19 cellular contexts compared by ENCODE assay signal in genomic region chr2:728165-728564, GRCh38. TPM values are rescaled to one million over a fixed set of nuclear protein-coding genes. Genes with fewer than 3 reads are reported as not detected.
DNase-seq lines count a peak whose midpoint lies in the region; ATAC-seq, FAIRE-seq and TF ChIP-seq lines count a peak whose summit lies in the region.
"Had no signal": no experiment of that assay in that cellular context is flagged by ENCODE, and none has a peak within 500 bp of the region (broad histone marks: within the 10 kb centered on the region; RNA-seq: fewer than 3 reads in every experiment).

No MANE protein-coding gene starts in this region.

- H4K20me1 ChIP-seq in HepG2 (ENCODE audit: insufficient read depth, low read length) (no peaks in the 10 kb centered on the region), MM.1S (ENCODE audit: insufficient read depth, low read length) (no peaks in the 10 kb centered on the region)
- H4K20me1 ChIP-seq: BLaER1 had no signal

- BruUV-seq in HepG2 (replicated peaks; lab: Mats Ljungman, UMichigan) = no TSS peak

- H3K36me3 ChIP-seq in HepG2 (replicated peaks in 1 of 2; ENCODE audit: control insufficient read depth in 1 of 2, insufficient read depth in 2 of 2, low read length in 2 of 2) (no peaks in the 10 kb centered on the region), right lobe of liver (no peaks in the 10 kb centered on the region), MM.1S (replicated peaks; ENCODE audit: insufficient read depth, low read length) (no peaks in the 10 kb centered on the region), iPS-20b (ENCODE audit: insufficient read depth, low read depth, low read length) (no peaks in the 10 kb centered on the region)
- H3K36me3 ChIP-seq: BLaER1 had no signal

- H3K36me3 Mint-ChIP-seq in stimulated activated effector memory CD8-positive, alpha-beta T cell treated with anti-CD3 and anti-CD28 coated beads, Interleukin-12 subunit alpha, Interleukin-12 subunit beta, amount 100 ng/mL, for 72 hours = no peaks in the 10 kb centered on the region
- H3K36me3 Mint-ChIP-seq: CD8-positive, alpha-beta memory T cell had no signal

- peaks cover 0 to 24% of the 10 kb centered on the region in 2 experiments; a peak in 3 of 5 replicates for H3K27me3 ChIP-seq in HepG2 (ENCODE audit: control insufficient read depth in 1 of 2, insufficient read depth in 2 of 2, low read length in 2 of 2)
- H3K27me3 ChIP-seq in right lobe of liver = no peaks in the 10 kb centered on the region
- peaks cover 12% of the 10 kb centered on the region for H3K27me3 ChIP-seq in MM.1S (replicated peaks; ENCODE audit: insufficient read depth, low read length)
- H3K27me3 ChIP-seq in iPS-20b (ENCODE audit: insufficient read depth, low read length) = no peaks in the 10 kb centered on the region
- H3K27me3 ChIP-seq: BLaER1 had no signal

- TF ChIP-seq RAD21 in HepG2 (CRISPR knock-in tag; IDR thresholded peaks at IDR 0.05) = no peak

- POLR2A ChIA-PET in HepG2 (lab: Yijun Ruan, JAX) = no interaction called here

- H3F3A ChIP-seq in MM.1S (ENCODE audit: insufficient read depth, low read length) = peaks cover 4% of the 10 kb centered on the region; the same call in 1 of the 2 replicates

- no peaks in the 10 kb centered on the region for H3K79me2 ChIP-seq in HepG2 (ENCODE audit: insufficient read depth, low read length)
- no peaks in the 10 kb centered on the region for H3K79me2 ChIP-seq in MM.1S (ENCODE audit: low read length)

- no peak for ATAC-seq in HepG2
- no peak for ATAC-seq in right lobe of liver
- peak; percentile 21 for ATAC-seq in stimulated activated effector memory CD8-positive, alpha-beta T cell treated with anti-CD3 and anti-CD28 coated beads, Interleukin-12 subunit alpha, Interleukin-12 subunit beta, amount 100 ng/mL, for 72 hours
- no peak for ATAC-seq in HG02981 (IDR thresholded peaks at IDR 0.05; ENCODE audit: unreplicated experiment)

- H3K9me2 ChIP-seq in MM.1S (replicated peaks; ENCODE audit: insufficient read depth, low read length) = no peaks in the 10 kb centered on the region

- no peak overlapping the region for H3K4me3 Mint-ChIP-seq in stimulated activated effector memory CD8-positive, alpha-beta T cell treated with anti-CD3 and anti-CD28 coated beads, Interleukin-12 subunit alpha, Interleukin-12 subunit beta, amount 100 ng/mL, for 72 hours
- H3K4me3 Mint-ChIP-seq: CD8-positive, alpha-beta memory T cell; HFFc6 had no signal

- TF ChIP-seq POLR2A in HepG2 (IDR thresholded peaks at IDR 0.05; ENCODE audit: insufficient read depth in 1 of 2, low read depth in 2 of 2, low read length in 2 of 2) (no peak), right lobe of liver (IDR thresholded peaks at IDR 0.05) (no peak)

- DNase-seq in HepG2 (ENCODE audit: low spot score) (no peak), right lobe of liver (no peak), MM.1S (no peak), DMS 273 (lab: John Stamatoyannopoulos, UW; ENCODE audit: unreplicated experiment) (no peak), posterior cingulate gyrus (no peak)
- DNase-seq in stimulated activated effector memory CD8-positive, alpha-beta T cell treated with anti-CD3 and anti-CD28 coated beads, Interleukin-12 subunit alpha, Interleukin-12 subunit beta, amount 100 ng/mL, for 72 hours (ENCODE audit: low spot score in 2 of 2) = no peak
- DNase-seq: 8988T; AML-193; Caco-2; CD8-positive, alpha-beta memory T cell; DMS53; H7; HFFc6; IMR-90 had no signal

- no peak overlapping the region for H3K27ac ChIP-seq in HepG2 (ENCODE audit: extremely low read length, insufficient read depth, low read length)
- H3K27ac ChIP-seq in right lobe of liver = no peak overlapping the region
- H3K27ac ChIP-seq in MM.1S (ENCODE audit: low read length) = no peak overlapping the region
- H3K27ac ChIP-seq in iPS-20b (ENCODE audit: low read length) = peak overlapping the region; percentile 87
- H3K27ac ChIP-seq: BLaER1, HL-60 had no signal

- H3K4me2 ChIP-seq in HepG2 (ENCODE audit: low read depth, low read length) (no peak overlapping the region), MM.1S (ENCODE audit: low read depth, low read length) (peak overlapping the region; percentile 60; the same call in 1 of the 2 replicates)

- CTCF ChIA-PET in HepG2 (lab: Yijun Ruan, JAX; ENCODE audit: low intra/inter-chr PET ratio, low total read pairs) = no interaction called here

- H2AFZ ChIP-seq in HepG2 (ENCODE audit: low read length) = no peak overlapping the region
- no peak overlapping the region for H2AFZ ChIP-seq in MM.1S (ENCODE audit: low read length)

- no peak for FAIRE-seq in HepG2 (lab: Jason Lieb, UNC)
- FAIRE-seq: GM18507 had no signal

- no peaks in the 10 kb centered on the region for H3K9me3 ChIP-seq in HepG2 (ENCODE audit: low read length)
- no peaks in the 10 kb centered on the region for H3K9me3 ChIP-seq in right lobe of liver
- H3K9me3 ChIP-seq in MM.1S (replicated peaks; ENCODE audit: insufficient read depth, low read length) = no peaks in the 10 kb centered on the region
- no peaks in the 10 kb centered on the region for H3K9me3 ChIP-seq in iPS-20b (ENCODE audit: insufficient read depth, low read depth, low read length)
- H3K9me3 ChIP-seq: BLaER1, Caco-2 had no signal

- peaks cover 10% of the 10 kb centered on the region for H3K4me1 Mint-ChIP-seq in stimulated activated effector memory CD8-positive, alpha-beta T cell treated with anti-CD3 and anti-CD28 coated beads, Interleukin-12 subunit alpha, Interleukin-12 subunit beta, amount 100 ng/mL, for 72 hours

- 0% methylated on average over 1 of the region's 1 CpG for WGBS in HepG2 (ENCODE audit: low lambda C conversion rate)
- WGBS in right lobe of liver (ENCODE audit: insufficient coverage, low coverage, low lambda C conversion rate, missing lambda C conversion rate) = 83% methylated on average over 1 of the region's 1 CpG

- H3K4me3 ChIP-seq in HepG2 (replicated peaks in 1 of 3; ENCODE audit: insufficient read depth in 1 of 3, low read depth in 2 of 3, low read length in 3 of 3) (no peak overlapping the region), right lobe of liver (no peak overlapping the region), MM.1S (ENCODE audit: low read length) (no peak overlapping the region), iPS-20b (ENCODE audit: low read length) (no peak overlapping the region)
- H3K4me3 ChIP-seq: BLaER1 had no signal

- H3K9me3 Mint-ChIP-seq in stimulated activated effector memory CD8-positive, alpha-beta T cell treated with anti-CD3 and anti-CD28 coated beads, Interleukin-12 subunit alpha, Interleukin-12 subunit beta, amount 100 ng/mL, for 72 hours = no peaks in the 10 kb centered on the region
- H3K9me3 Mint-ChIP-seq: CD8-positive, alpha-beta memory T cell; HFFc6 had no signal

- H3K4me1 ChIP-seq in HepG2 (ENCODE audit: insufficient read depth, low read length) = no peaks in the 10 kb centered on the region
- no peaks in the 10 kb centered on the region for H3K4me1 ChIP-seq in right lobe of liver
- H3K4me1 ChIP-seq in MM.1S (ENCODE audit: low read length) = peaks cover 19% of the 10 kb centered on the region
- H3K4me1 ChIP-seq in iPS-20b (ENCODE audit: insufficient read depth, low read length) = peaks cover 28% of the 10 kb centered on the region
- H3K4me1 ChIP-seq: Caco-2 had no signal

- TF ChIP-seq CTCF in HepG2 (CRISPR knock-in tag; IDR thresholded peaks at IDR 0.05) (no peak), right lobe of liver (IDR thresholded peaks at IDR 0.05) (no peak), MM.1S (IDR thresholded peaks at IDR 0.05; ENCODE audit: low read length) (no peak)

- in situ Hi-C loops in HepG2 (cut with HindIII; ENCODE audit: extremely low pct_ligation_motif_present, low pct_unique_long_range_greater_than_20kb) = no loop called here

- H3K27ac Mint-ChIP-seq in stimulated activated effector memory CD8-positive, alpha-beta T cell treated with anti-CD3 and anti-CD28 coated beads, Interleukin-12 subunit alpha, Interleukin-12 subunit beta, amount 100 ng/mL, for 72 hours = no peak overlapping the region
- H3K27ac Mint-ChIP-seq: CD8-positive, alpha-beta memory T cell; HFFc6 had no signal

- TF ChIP-seq EP300 in HepG2 (IDR thresholded peaks at IDR 0.05; ENCODE audit: low read depth in 2 of 2, low read length in 2 of 2) = no peak
- no peak for TF ChIP-seq EP300 in HepG2 (CRISPR knock-in tag; IDR thresholded peaks at IDR 0.05; ENCODE audit: borderline replicate concordance)

- intact Hi-C loops in HepG2 (cut with micrococcal nuclease; ENCODE audit: unreplicated experiment) (no loop called here), right lobe of liver (cut with DNase I) (no loop called here), posterior cingulate gyrus (cut with DNase I) (no loop called here)

- H3K9ac ChIP-seq in HepG2 (ENCODE audit: insufficient read depth, low read depth, low read length) (no peak overlapping the region), MM.1S (ENCODE audit: low read length) (no peak overlapping the region), iPS-20b (ENCODE audit: low read depth, low read length) (no peak overlapping the region)
- H3K9ac ChIP-seq: BLaER1 had no signal

TF ChIP-seq in HepG2, 621 proteins besides CTCF, POLR2A, EP300 and RAD21 (continues in another document):
- TF ChIP-seq BHLHE40 (IDR thresholded peaks at IDR 0.05; ENCODE audit: low read length) = no peak

RNA-seq across cellular contexts. Expression of gene TMEM18, which starts 51.0 kb away (rescaled TPM):
- total RNA-seq in HepG2 (2016; rRNA removed; fragmentation: Illumina TruSeq; extraction: Trizol) (39.7 and 45.9 TPM in 2 replicates), right lobe of liver (10 to 100 TPM in 2 of 6 experiments, 1 to 10 TPM in 4; 4.2 to 11.4 (median 7.0) TPM)
- 26.8 and 30.8 TPM in 2 replicates for total RNA-seq in HepG2 (2016; cell fraction: cytosol; rRNA removed; fragmentation: Illumina TruSeq; extraction: Trizol; ENCODE audit: low read depth)
- total RNA-seq in HepG2 (2016; cell fraction: insoluble cytoplasmic fraction; rRNA removed; fragmentation: Illumina TruSeq; extraction: Trizol) = 36.9 and 47.1 TPM in 2 replicates
- total RNA-seq in HepG2 (2016; cell fraction: membrane; rRNA removed; fragmentation: Illumina TruSeq; extraction: Trizol) = 43.7 and 45.0 TPM in 2 replicates
- total RNA-seq in HepG2 (2016; cell fraction: nucleus; rRNA removed; fragmentation: Illumina TruSeq; extraction: Trizol) = 27.3 and 30.5 TPM in 2 replicates
- 32.1 and 49.4 TPM in 2 replicates for polyA plus RNA-seq in HepG2 (2011; rRNA removed)
- 33.5 and 39.5 TPM in 2 replicates for polyA plus RNA-seq in HepG2 (2011; cell fraction: cytosol; rRNA removed)
- 29.6 and 38.2 TPM in 2 replicates for polyA plus RNA-seq in HepG2 (2011; cell fraction: nucleus; rRNA removed)
- 36.5 and 48.1 TPM in 2 replicates for polyA plus RNA-seq in HepG2 (2012)
- polyA plus RNA-seq in HepG2 (2016; cell fraction: cytosol; fragmentation: Illumina TruSeq; extraction: Trizol; ENCODE audit: low read depth) = 37.2 and 42.5 TPM in 2 replicates
- polyA plus RNA-seq in HepG2 (2016; cell fraction: insoluble cytoplasmic fraction; fragmentation: Illumina TruSeq; extraction: Trizol; ENCODE audit: low read depth) = 36.2 and 38.9 TPM in 2 replicates
- polyA plus RNA-seq in HepG2 (2016; cell fraction: membrane; fragmentation: Illumina TruSeq; extraction: Trizol; ENCODE audit: low read depth) = 38.3 and 46.2 TPM in 2 replicates
- polyA plus RNA-seq in HepG2 (2016; cell fraction: nucleus; fragmentation: Illumina TruSeq; extraction: Trizol; ENCODE audit: insufficient read depth, low read depth) = 49.7 and 63.7 TPM in 2 replicates
- 19.9 and 51.6 TPM in 2 replicates for polyA minus RNA-seq in HepG2 (2011; rRNA and poly(A)+ RNA removed; ENCODE audit: low replicate concordance)
- polyA minus RNA-seq in HepG2 (2011; cell fraction: cytosol; rRNA and poly(A)+ RNA removed) = 14.5 and 14.9 TPM in 2 replicates
- polyA minus RNA-seq in HepG2 (2011; cell fraction: nucleus; rRNA and poly(A)+ RNA removed) = 39.4 and 50.0 TPM in 2 replicates
